Comparison of ENCODE assay signal across 12 cellular contexts in genomic region chr1:12158362-12159092, GRCh38. TPM values are rescaled to one million over a fixed set of nuclear protein-coding genes. Genes with fewer than 3 reads are reported as not detected.
A peak's percentile ranks its signal among the peaks of the same experiment; 100 is the strongest.
DNase-seq lines count a peak whose midpoint lies in the region; ATAC-seq and TF ChIP-seq lines count a peak whose summit lies in the region.
"Had no signal": no experiment of that assay in that cellular context is flagged by ENCODE, and none has a peak within 500 bp of the region (broad histone marks: within the 10 kb centered on the region; RNA-seq: fewer than 3 reads in every experiment).

No MANE protein-coding gene starts in this region.

- POLR2A ChIA-PET in CD8-positive, alpha-beta memory T cell (lab: Charles Lee): interaction anchor here (0.6 to 1.8 kb wide), 2 partner anchors 8 to 14 kb away, joined by 5 to 6 read pairs; no protein-coding TSS in a partner anchor

- no peaks in the 10 kb centered on the region for H3K27me3 ChIP-seq in CD8-positive, alpha-beta memory T cell (ENCODE audit: insufficient read depth, low read length, poor library complexity, severe bottlenecking)
- H3K27me3 ChIP-seq in HL-60 (ENCODE audit: insufficient read depth, poor library complexity, severe bottlenecking): no peaks in the 10 kb centered on the region
- H3K27me3 ChIP-seq: foreskin keratinocyte had no signal

- H3K27ac ChIP-seq in CD8-positive, alpha-beta memory T cell (ENCODE audit: low read depth, low read length): no peak overlapping the region
- H3K27ac ChIP-seq in HL-60 (replicated peaks): peak overlapping the region; percentile 52
- H3K27ac ChIP-seq: foreskin keratinocyte had no signal

- H3K36me3 ChIP-seq in CD8-positive, alpha-beta memory T cell (ENCODE audit: insufficient read depth, low read length): no peaks in the 10 kb centered on the region

- CTCF ChIA-PET in CD8-positive, alpha-beta memory T cell (lab: Charles Lee): no interaction called here

- intact Hi-C loops in natural killer cell (cut with micrococcal nuclease) (no loop called here), posterior cingulate gyrus (cut with DNase I) (no loop called here)

- H3K9me3 ChIP-seq in CD8-positive, alpha-beta memory T cell (ENCODE audit: low read length): no peaks in the 10 kb centered on the region

- DNase-seq in CD8-positive, alpha-beta memory T cell: no peak
- DNase-seq in HL-60 (ENCODE audit: low read depth in 1 of 2, low spot score in 1 of 2): no peak
- no peak for DNase-seq in activated naive CD4-positive, alpha-beta T cell treated with anti-CD3 and anti-CD28 coated beads, Interleukin-2, amount 50 U/mL, for 72 hours (ENCODE audit: low spot score in 2 of 2)
- DNase-seq in natural killer cell: no peak
- DNase-seq in NCI-H748 treated with DMSO at 0.1 percent for 48 hours (lab: John Stamatoyannopoulos, UW): no peak
- DNase-seq in posterior cingulate gyrus: no peak
- DNase-seq in GDM1 (lab: John Stamatoyannopoulos, UW): no peak
- DNase-seq: dermis blood vessel endothelial cell; foreskin keratinocyte; NCI-H345; occipital lobe; stimulated activated CD4-positive, alpha-beta T cell treated with anti-CD3 and anti-CD28 coated beads, Interleukin-15, amount 100 ng/mL, for 24 hours had no signal

- peak overlapping the region; percentile 57 to 87 (median 74) for H3K4me3 Mint-ChIP-seq in CD8-positive, alpha-beta memory T cell
- peak overlapping the region; percentile 52 for H3K4me3 Mint-ChIP-seq in natural killer cell

- H3K4me3 ChIP-seq in CD8-positive, alpha-beta memory T cell (ENCODE audit: low read length): peak overlapping the region; percentile 14
- H3K4me3 ChIP-seq in HL-60 (replicated peaks; ENCODE audit: insufficient read depth, low read length): no peak overlapping the region

- TF ChIP-seq CTCF in HL-60 (IDR thresholded peaks at IDR 0.05; ENCODE audit: insufficient read depth, low read length) (no peak), natural killer cell (IDR thresholded peaks at IDR 0.05) (no peak)

- H3K27ac Mint-ChIP-seq in CD8-positive, alpha-beta memory T cell: peak overlapping the region; percentile 74 to 91 (median 88)
- H3K27ac Mint-ChIP-seq in activated naive CD4-positive, alpha-beta T cell treated with anti-CD3 and anti-CD28 coated beads, Interleukin-2, amount 50 U/mL, for 72 hours: peak overlapping the region; percentile 95 to 97
- peak overlapping the region; percentile 87 to 91 for H3K27ac Mint-ChIP-seq in natural killer cell

- H3K4me1 Mint-ChIP-seq in CD8-positive, alpha-beta memory T cell: peaks cover 75 to 82% (median 80%) of the 10 kb centered on the region in 3 donors
- H3K4me1 Mint-ChIP-seq in natural killer cell: peaks cover 72 to 76% of the 10 kb centered on the region in 2 donors

- no peak for ATAC-seq in activated naive CD4-positive, alpha-beta T cell treated with anti-CD3 and anti-CD28 coated beads, Interleukin-2, amount 50 U/mL, for 72 hours
- no peak for ATAC-seq in natural killer cell
- ATAC-seq: foreskin keratinocyte had no signal

- no peaks in the 10 kb centered on the region for H3K27me3 Mint-ChIP-seq in CD8-positive, alpha-beta memory T cell
- no peaks in the 10 kb centered on the region for H3K27me3 Mint-ChIP-seq in natural killer cell (ENCODE audit: low read depth in 2 of 2)

- no peaks in the 10 kb centered on the region for H3K36me3 Mint-ChIP-seq in CD8-positive, alpha-beta memory T cell
- peaks cover 0 to 11% of the 10 kb centered on the region in 2 donors for H3K36me3 Mint-ChIP-seq in activated naive CD4-positive, alpha-beta T cell treated with anti-CD3 and anti-CD28 coated beads, Interleukin-2, amount 50 U/mL, for 72 hours
- no peaks in the 10 kb centered on the region for H3K36me3 Mint-ChIP-seq in natural killer cell

- H3K9me3 Mint-ChIP-seq in CD8-positive, alpha-beta memory T cell: no peaks in the 10 kb centered on the region
- no peaks in the 10 kb centered on the region for H3K9me3 Mint-ChIP-seq in activated naive CD4-positive, alpha-beta T cell treated with anti-CD3 and anti-CD28 coated beads, Interleukin-2, amount 50 U/mL, for 72 hours
- no peaks in the 10 kb centered on the region for H3K9me3 Mint-ChIP-seq in natural killer cell

- H3K4me1 ChIP-seq in CD8-positive, alpha-beta memory T cell (ENCODE audit: insufficient read depth, low read length): peaks cover 64% of the 10 kb centered on the region

RNA-seq across cellular contexts. Expression of gene TNFRSF1B, which starts 8.3 kb away (rescaled TPM):
- 100 to 1,000 TPM; 169 to 174 TPM for total RNA-seq in CD8-positive, alpha-beta memory T cell
- 164 TPM for polyA plus RNA-seq in CD8-positive, alpha-beta memory T cell
- 100 to 1,000 TPM in 1 of 2 donors, 10 to 100 TPM in 1; 98.1 to 143 TPM for total RNA-seq in activated naive CD4-positive, alpha-beta T cell treated with anti-CD3 and anti-CD28 coated beads, Interleukin-2, amount 50 U/mL, for 72 hours
- 100 to 1,000 TPM; 152 to 173 (median 172) TPM for total RNA-seq in natural killer cell
